Comparison of ENCODE assay signal across 23 cellular contexts in genomic region chr17:2449486-2449885, GRCh38. TPM values are rescaled to one million over a fixed set of nuclear protein-coding genes. Genes with fewer than 3 reads are reported as not detected.
DNase-seq lines count a peak whose midpoint lies in the region; ATAC-seq and TF ChIP-seq lines count a peak whose summit lies in the region.
"Had no signal": no experiment of that assay in that cellular context is flagged by ENCODE, and none has a peak within 500 bp of the region (broad histone marks: within the 10 kb centered on the region; RNA-seq: fewer than 3 reads in every experiment).

No MANE protein-coding gene starts in this region.

- no peak for TF ChIP-seq RAD21 in SK-N-SH (IDR thresholded peaks at IDR 0.05; ENCODE audit: low read length)

- no peaks in the 10 kb centered on the region for H3K9me3 Mint-ChIP-seq in activated naive CD8-positive, alpha-beta T cell (ENCODE audit: low read depth)
- peaks cover 4% of the 10 kb centered on the region for H3K9me3 Mint-ChIP-seq in activated naive CD8-positive, alpha-beta T cell treated with anti-CD3 and anti-CD28 coated beads for 36 hours
- H3K9me3 Mint-ChIP-seq in T-helper 2 cell treated with Interferon-gamma antibody and Interleukin-4, amounts not matched to agents 5 μg/mL and 100 μg/mL, for 36 hours, result peaks cover 6% of the 10 kb centered on the region

- no peak for TF ChIP-seq CTCF in SK-N-SH (IDR thresholded peaks at IDR 0.05)
- TF ChIP-seq CTCF in breast epithelium (IDR thresholded peaks at IDR 0.05), result no peak

- DNase-seq in activated naive CD8-positive, alpha-beta T cell treated with anti-CD3 and anti-CD28 coated beads for 36 hours, result no peak
- DNase-seq in SK-N-SH, result peak; percentile 51
- DNase-seq in fibroblast of gingiva (ENCODE audit: low read depth), result peak; percentile 67
- DNase-seq in GOT3 (lab: John Stamatoyannopoulos, UW), result no peak
- no peak for DNase-seq in breast epithelium (ENCODE audit: low spot score in 2 of 2)
- no peak for DNase-seq in T-helper 2 cell treated with Interferon-gamma antibody and Interleukin-4, amounts not matched to agents 5 μg/mL and 100 μg/mL, for 36 hours (ENCODE audit: low spot score)
- DNase-seq: activated CD4-positive, alpha-beta T cell treated with anti-CD3 and anti-CD28 coated beads, Interleukin-2, amount 10 ng/mL, durations not matched to agents 7 days and 5 days; activated CD8-positive, alpha-beta memory T cell treated with anti-CD3 and anti-CD28 coated beads, Interleukin-2, amount 50 U/mL, for 4 hours; amniotic stem cell; dorsolateral prefrontal cortex; GF-D8; left cardiac atrium; mesenchymal stem cell; NCI-H1092 treated with DMSO at 0.1 percent for 48 hours; NCI-H2081 treated with DMSO at 0.1 percent for 48 hours; PC-9; SHP77 treated with DMSO at 0.1 percent for 48 hours; T-helper 1 cell; upper lobe of right lung had no signal

- H3K36me3 ChIP-seq in SK-N-SH (replicated peaks in 1 of 2; ENCODE audit: control insufficient read depth in 1 of 2, insufficient read depth in 2 of 2, low read length in 1 of 2), result peaks cover 0 to 16% of the 10 kb centered on the region in 2 experiments
- no peaks in the 10 kb centered on the region for H3K36me3 ChIP-seq in breast epithelium
- H3K36me3 ChIP-seq: upper lobe of right lung had no signal

- no peak for TF ChIP-seq EP300 in SK-N-SH (IDR thresholded peaks at IDR 0.05; ENCODE audit: borderline replicate concordance in 1 of 2, low read depth in 1 of 2, low read length in 1 of 2)

- H3K27ac ChIP-seq in SK-N-SH (ENCODE audit: low read depth in 2 of 2, low read length in 1 of 2), result peak overlapping the region; percentile 37 to 80; a peak in 3 of 4 replicates
- no peak overlapping the region for H3K27ac ChIP-seq in breast epithelium
- H3K27ac ChIP-seq: C4-2B, PC-9, right atrium auricular region, upper lobe of right lung had no signal

- peaks cover 8% of the 10 kb centered on the region for H3K36me3 Mint-ChIP-seq in activated naive CD8-positive, alpha-beta T cell
- peaks cover 15% of the 10 kb centered on the region for H3K36me3 Mint-ChIP-seq in activated naive CD8-positive, alpha-beta T cell treated with anti-CD3 and anti-CD28 coated beads for 36 hours
- H3K36me3 Mint-ChIP-seq in T-helper 2 cell treated with Interferon-gamma antibody and Interleukin-4, amounts not matched to agents 5 μg/mL and 100 μg/mL, for 36 hours (ENCODE audit: low read depth), result peaks cover 11% of the 10 kb centered on the region

- TF ChIP-seq POLR2A in breast epithelium (IDR thresholded peaks at IDR 0.05), result no peak

- H3K9me3 ChIP-seq in SK-N-SH, result peaks cover 5% of the 10 kb centered on the region; the same call in 1 of the 2 replicates
- H3K9me3 ChIP-seq in breast epithelium, result peaks cover 0 to 4% of the 10 kb centered on the region in 2 donors
- H3K9me3 ChIP-seq: right atrium auricular region, upper lobe of right lung had no signal

- H3K4me1 ChIP-seq in SK-N-SH (ENCODE audit: control insufficient read depth in 1 of 2, insufficient read depth in 2 of 2, low read depth in 1 of 2, low read length in 1 of 2), result peaks cover 5 to 11% of the 10 kb centered on the region in 2 experiments; a peak in 3 of 4 replicates
- H3K4me1 ChIP-seq in breast epithelium, result no peaks in the 10 kb centered on the region
- H3K4me1 ChIP-seq: upper lobe of right lung had no signal

- H2AFZ ChIP-seq in SK-N-SH (ENCODE audit: low read depth), result no peak overlapping the region
- H2AFZ ChIP-seq: PC-9 had no signal

- WGBS in SK-N-SH (ENCODE audit: low lambda C conversion rate), result 73% methylated on average over 2 of the region's 2 CpGs

- H3K79me2 ChIP-seq in SK-N-SH (ENCODE audit: insufficient read depth), result no peaks in the 10 kb centered on the region

- H3K4me3 Mint-ChIP-seq in activated naive CD8-positive, alpha-beta T cell, result no peak overlapping the region
- no peak overlapping the region for H3K4me3 Mint-ChIP-seq in activated naive CD8-positive, alpha-beta T cell treated with anti-CD3 and anti-CD28 coated beads for 36 hours
- no peak overlapping the region for H3K4me3 Mint-ChIP-seq in T-helper 2 cell treated with Interferon-gamma antibody and Interleukin-4, amounts not matched to agents 5 μg/mL and 100 μg/mL, for 36 hours
- H3K4me3 Mint-ChIP-seq: activated CD4-positive, alpha-beta T cell treated with anti-CD3 and anti-CD28 coated beads, Interleukin-2, amount 10 ng/mL, durations not matched to agents 7 days and 5 days had no signal

- H3K27me3 ChIP-seq in SK-N-SH (ENCODE audit: insufficient read depth) (no peaks in the 10 kb centered on the region), breast epithelium (no peaks in the 10 kb centered on the region)
- H3K27me3 ChIP-seq: dorsolateral prefrontal cortex, right atrium auricular region, upper lobe of right lung had no signal

- H3F3A ChIP-seq in SK-N-SH (replicated peaks; ENCODE audit: insufficient read depth), result peaks cover 12% of the 10 kb centered on the region

- CTCF ChIA-PET in SK-N-SH (lab: Yijun Ruan, JAX), result interaction anchor here (0.9 to 1.9 kb wide), 4 partner anchors 14 to 258 kb away, joined by 3 to 7 read pairs (median 3); no protein-coding TSS in a partner anchor

- H3K4me1 Mint-ChIP-seq in activated naive CD8-positive, alpha-beta T cell (ENCODE audit: low read depth), result peaks cover 6% of the 10 kb centered on the region
- peaks cover 20% of the 10 kb centered on the region for H3K4me1 Mint-ChIP-seq in activated naive CD8-positive, alpha-beta T cell treated with anti-CD3 and anti-CD28 coated beads for 36 hours
- H3K4me1 Mint-ChIP-seq in T-helper 2 cell treated with Interferon-gamma antibody and Interleukin-4, amounts not matched to agents 5 μg/mL and 100 μg/mL, for 36 hours (ENCODE audit: low read depth), result peaks cover 3% of the 10 kb centered on the region
- H3K4me1 Mint-ChIP-seq: activated CD4-positive, alpha-beta T cell treated with anti-CD3 and anti-CD28 coated beads, Interleukin-2, amount 10 ng/mL, durations not matched to agents 7 days and 5 days had no signal

- H3K4me3 ChIP-seq in SK-N-SH (ENCODE audit: low read depth in 2 of 2, low read length in 1 of 2) (no peak overlapping the region), breast epithelium (no peak overlapping the region)
- H3K4me3 ChIP-seq: dorsolateral prefrontal cortex, PC-9, right atrium auricular region, upper lobe of right lung had no signal

- POLR2A ChIA-PET in SK-N-SH (lab: Yijun Ruan, JAX), result interaction anchor here (0.6 kb wide), 2 partner anchors 15 to 237 kb away, joined by 4 read pairs; no protein-coding TSS in a partner anchor

- intact Hi-C loops in breast epithelium (cut with DNase I; ENCODE audit: low total_unique reads), result no loop called here

- no peak overlapping the region for H3K4me2 ChIP-seq in SK-N-SH
- H3K4me2 ChIP-seq: PC-9 had no signal

- no peak for ATAC-seq in HG03280 (IDR thresholded peaks at IDR 0.05; ENCODE audit: unreplicated experiment)
- ATAC-seq: left cardiac atrium, upper lobe of right lung had no signal

- no peak overlapping the region for H3K9ac ChIP-seq in SK-N-SH

- no peaks in the 10 kb centered on the region for H3K9me2 ChIP-seq in SK-N-SH

- peak overlapping the region; percentile 34 for H3K27ac Mint-ChIP-seq in activated naive CD8-positive, alpha-beta T cell
- no peak overlapping the region for H3K27ac Mint-ChIP-seq in activated naive CD8-positive, alpha-beta T cell treated with anti-CD3 and anti-CD28 coated beads for 36 hours
- H3K27ac Mint-ChIP-seq in T-helper 2 cell treated with Interferon-gamma antibody and Interleukin-4, amounts not matched to agents 5 μg/mL and 100 μg/mL, for 36 hours, result no peak overlapping the region
- H3K27ac Mint-ChIP-seq: activated CD4-positive, alpha-beta T cell treated with anti-CD3 and anti-CD28 coated beads, Interleukin-2, amount 10 ng/mL, durations not matched to agents 7 days and 5 days had no signal

- H3K27me3 Mint-ChIP-seq in activated naive CD8-positive, alpha-beta T cell, result no peaks in the 10 kb centered on the region
- H3K27me3 Mint-ChIP-seq in activated naive CD8-positive, alpha-beta T cell treated with anti-CD3 and anti-CD28 coated beads for 36 hours, result no peaks in the 10 kb centered on the region
- H3K27me3 Mint-ChIP-seq in T-helper 2 cell treated with Interferon-gamma antibody and Interleukin-4, amounts not matched to agents 5 μg/mL and 100 μg/mL, for 36 hours (ENCODE audit: low read depth), result no peaks in the 10 kb centered on the region
- H3K27me3 Mint-ChIP-seq: activated CD4-positive, alpha-beta T cell treated with anti-CD3 and anti-CD28 coated beads, Interleukin-2, amount 10 ng/mL, durations not matched to agents 7 days and 5 days had no signal

- no peaks in the 10 kb centered on the region for H4K20me1 ChIP-seq in SK-N-SH (ENCODE audit: insufficient read depth)

TF ChIP-seq in SK-N-SH, 30 proteins besides CTCF, POLR2A, EP300 and RAD21:
- TF ChIP-seq NRF1 (IDR thresholded peaks at IDR 0.05; ENCODE audit: low read depth, low read length), result no peak
- no peak for TF ChIP-seq ELF1 (IDR thresholded peaks at IDR 0.05)
- no peak for TF ChIP-seq TAF1 (IDR thresholded peaks at IDR 0.05; ENCODE audit: borderline replicate concordance, low read depth, low read length)
- no peak for TF ChIP-seq SIN3A (IDR thresholded peaks at IDR 0.05; ENCODE audit: borderline replicate concordance, low read depth, low read length)
- no peak for TF ChIP-seq RCOR1 (IDR thresholded peaks at IDR 0.05; ENCODE audit: low read length)
- TF ChIP-seq TCF12 (IDR thresholded peaks at IDR 0.05), result peak; percentile 56; the same call in 1 of the 2 replicates
- TF ChIP-seq RFX5 (IDR thresholded peaks at IDR 0.05; ENCODE audit: low read length), result no peak
- TF ChIP-seq GATA2 (CRISPR knock-in tag; IDR thresholded peaks at IDR 0.05), result no peak
- TF ChIP-seq PBX3 (IDR thresholded peaks at IDR 0.05), result no peak
TF ChIP-seq in SK-N-SH: peak in this region for 1.

RNA-seq across cellular contexts. Expression of gene MNT, which starts 48.6 kb away (rescaled TPM):
- 10 to 100 TPM; 23.8 to 25.6 TPM for total RNA-seq in activated naive CD8-positive, alpha-beta T cell treated with anti-CD3 and anti-CD28 coated beads for 36 hours
- polyA plus RNA-seq in SK-N-SH (2012; rRNA removed), result 7.1 and 7.4 TPM in 2 replicates
- polyA plus RNA-seq in SK-N-SH (2012; cell fraction: cytosol; rRNA removed), result 3.2 and 4.4 TPM in 2 replicates
- polyA plus RNA-seq in SK-N-SH (2012; cell fraction: nucleus; rRNA removed), result 50.2 and 76.3 TPM in 2 replicates
- total RNA-seq in breast epithelium, result 10 to 100 TPM in 1 of 3 donors, 1 to 10 TPM in 2; 7.7 to 10.2 (median 8.8) TPM

Comparison
In these comparisons a context has a peak if more than half of its experiments do, and no peak if none do; other contexts are left out.
1. DNase-seq: peak in SK-N-SH (single experiment) and fibroblast of gingiva (single experiment); none in activated naive CD8-positive, alpha-beta T cell treated with anti-CD3 and anti-CD28 coated beads for 36 hours (single experiment), GOT3 (single experiment), breast epithelium (0 of 2) and T-helper 2 cell treated with Interferon-gamma antibody and Interleukin-4, amounts not matched to agents 5 μg/mL and 100 μg/mL, for 36 hours (single experiment).
2. H3K27ac ChIP-seq: peak in SK-N-SH (2 of 2); none in breast epithelium (0 of 2).